ENCODE assay signal across 13 cellular contexts in the genomic region with DNA sequence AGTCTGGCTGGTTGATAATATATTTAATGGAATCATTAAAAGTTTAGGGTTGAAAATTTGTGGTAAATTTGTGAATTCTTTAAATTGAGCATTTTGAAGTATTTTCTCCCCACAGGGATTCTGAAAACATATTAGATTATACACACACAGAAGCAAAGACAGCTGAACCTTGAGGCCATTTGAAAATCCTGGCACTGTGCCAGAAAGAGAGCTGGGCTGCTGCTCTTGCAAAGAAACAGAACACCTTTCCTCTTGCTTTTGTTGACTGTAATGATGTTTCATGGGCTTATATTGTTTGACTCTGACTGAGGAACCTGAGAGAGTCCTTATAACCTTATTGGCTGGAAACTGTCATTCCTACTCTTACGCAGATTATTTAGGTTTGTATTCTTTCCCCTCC. TPM values are rescaled to one million over a fixed set of nuclear protein-coding genes. Genes with fewer than 3 reads are reported as not detected.
DNase-seq lines count a peak whose midpoint lies in the region; ATAC-seq and TF ChIP-seq lines count a peak whose summit lies in the region.
"Had no signal": no experiment of that assay in that cellular context is flagged by ENCODE, and none has a peak within 500 bp of the region (broad histone marks: within the 10 kb centered on the region; RNA-seq: fewer than 3 reads in every experiment).

No MANE protein-coding gene starts in this region.

- peak overlapping the region; percentile 31 to 50 (median 33) for H3K27ac Mint-ChIP-seq in nephron
- H3K27ac Mint-ChIP-seq: CD8-positive, alpha-beta T cell had no signal

- ATAC-seq in Right ventricle myocardium superior (ENCODE audit: poor library complexity): no peak
- ATAC-seq: activated naive CD4-positive, alpha-beta T cell treated with anti-CD3 and anti-CD28 coated beads, Interleukin-2, amount 50 U/mL, for 72 hours; CD8-positive, alpha-beta T cell had no signal

- H3K9me3 ChIP-seq in SJCRH30 (replicated peaks): no peaks in the 10 kb centered on the region
- H3K9me3 ChIP-seq: upper lobe of left lung had no signal

- H3K4me1 Mint-ChIP-seq in nephron: peaks cover 33% of the 10 kb centered on the region

- H3K36me3 Mint-ChIP-seq in nephron (ENCODE audit: low read depth): peaks cover 30% of the 10 kb centered on the region

- H3K4me3 Mint-ChIP-seq in nephron: peak overlapping the region in 1 of 3 experiments; percentile 50
- H3K4me3 Mint-ChIP-seq: CD8-positive, alpha-beta T cell had no signal

- H3K27ac ChIP-seq in SJCRH30: no peak overlapping the region
- H3K27ac ChIP-seq: upper lobe of left lung had no signal

- intact Hi-C loops in Right ventricle myocardium superior (cut with DNase I): no loop called here

- H3K4me1 ChIP-seq in SJCRH30: peaks cover 10% of the 10 kb centered on the region

- H3K27me3 Mint-ChIP-seq in nephron (ENCODE audit: low read depth): no peaks in the 10 kb centered on the region

- H3K4me3 ChIP-seq in SJCRH30: no peak overlapping the region
- H3K4me3 ChIP-seq: upper lobe of left lung had no signal

- no peak for DNase-seq in HEK293T (ENCODE audit: extremely low spot score)
- peak; percentile 69 to 85 for DNase-seq in NCI-H2081 (lab: John Stamatoyannopoulos, UW)
- peak; percentile 58 to 84 for DNase-seq in SJCRH30
- no peak for DNase-seq in HuH-7.5 (ENCODE audit: low spot score)
- DNase-seq in NCI-H1694 (lab: John Stamatoyannopoulos, UW): no peak
- DNase-seq in Right ventricle myocardium superior: no peak
- no peak for DNase-seq in OCI-M1 (lab: John Stamatoyannopoulos, UW)
- DNase-seq: activated CD4-positive, alpha-beta T cell treated with anti-CD3 and anti-CD28 coated beads, Interleukin-2, amount 50 U/mL, for 48 hours; CD8-positive, alpha-beta T cell; hippocampal formation; upper lobe of left lung had no signal

- POLR2A ChIA-PET in HEK293T (lab: Yijun Ruan, JAX): interaction anchor here (1.4 kb wide), 1 partner anchor 52 kb away, joined by 4 read pairs; a partner anchor contains a TSS

- H3K9me3 Mint-ChIP-seq in nephron: no peaks in the 10 kb centered on the region
- H3K9me3 Mint-ChIP-seq: activated naive CD4-positive, alpha-beta T cell treated with anti-CD3 and anti-CD28 coated beads, Interleukin-2, amount 50 U/mL, for 72 hours; CD8-positive, alpha-beta T cell had no signal

- CTCF ChIA-PET in HEK293T (lab: Yijun Ruan, JAX): interaction anchor here (1.1 kb wide), 1 partner anchor 70 kb away, joined by 5 read pairs; no protein-coding TSS in a partner anchor

- no peak for TF ChIP-seq CTCF in nephron (IDR thresholded peaks at IDR 0.05; ENCODE audit: unreplicated experiment in 3 of 3)

- H3K36me3 ChIP-seq in SJCRH30: peaks cover 35% of the 10 kb centered on the region

- no peaks in the 10 kb centered on the region for H3K27me3 ChIP-seq in SJCRH30
- H3K27me3 ChIP-seq: upper lobe of left lung had no signal

TF ChIP-seq in HEK293T, 16 proteins besides CTCF, POLR2A, EP300 and RAD21:
- TF ChIP-seq ARNT (IDR thresholded peaks at IDR 0.05): no peak
- TF ChIP-seq L3MBTL2 (conservative IDR thresholded peaks at IDR 0.05): 0 out of 2 replicates have a peak, but pooled peaks have one; percentile 13
TF ChIP-seq in HEK293T: peak in this region for 1.

RNA-seq across cellular contexts. Expression of a gene that starts 4.8 kb away (rescaled TPM):
- 61.0 and 66.2 TPM in 2 replicates for total RNA-seq in SJCRH30 (2014; rRNA removed; shearing (Covaris generic))
- total RNA-seq in Right ventricle myocardium superior: 19.2 TPM

RNA-seq across cellular contexts. Expression of a gene that starts 52.5 kb away (rescaled TPM):
- 107 and 115 TPM in 2 replicates for total RNA-seq in SJCRH30 (2014; rRNA removed; shearing (Covaris generic))
- 57.4 TPM for total RNA-seq in Right ventricle myocardium superior

Comparison
In these comparisons a context has a peak if more than half of its experiments do, and no peak if none do; other contexts are left out.
1. DNase-seq: peak in NCI-H2081 (2 of 2) and SJCRH30 (2 of 2); none in HEK293T (single experiment), HuH-7.5 (single experiment), NCI-H1694 (single experiment), Right ventricle myocardium superior (single experiment) and OCI-M1 (single experiment).